In genomic region chr14:42001436-42001835, GRCh38 we compare ENCODE assay signal across 25 cellular contexts.
"Had no signal": no experiment of that assay in that cellular context is flagged by ENCODE, and none has a peak within 500 bp of the region (broad histone marks: within the 10 kb centered on the region; RNA-seq: fewer than 3 reads in every experiment).

No MANE protein-coding gene starts in this region.

- H3K36me3 ChIP-seq: Peyer's patch, WERI-Rb-1 had no signal

- H3K27me3 ChIP-seq: body of pancreas, Peyer's patch had no signal

- H3K36me3 Mint-ChIP-seq: activated naive CD4-positive, alpha-beta T cell treated with anti-CD3 and anti-CD28 coated beads, Interleukin-2, amount 10 ng/mL, durations not matched to agents 7 days and 5 days; activated naive CD8-positive, alpha-beta T cell treated with anti-CD3 and anti-CD28 coated beads for 36 hours; T-cell had no signal

- H3K27ac Mint-ChIP-seq: activated CD8-positive, alpha-beta T cell treated with anti-CD3 and anti-CD28 coated beads for 36 hours; activated naive CD4-positive, alpha-beta T cell treated with anti-CD3 and anti-CD28 coated beads, Interleukin-2, amount 10 ng/mL, durations not matched to agents 7 days and 5 days; activated naive CD8-positive, alpha-beta T cell treated with anti-CD3 and anti-CD28 coated beads for 36 hours; activated T-cell treated with anti-CD3 and anti-CD28 coated beads, Interleukin-2, amount 50 U/mL, for 72 hours; activated T-helper 2 cell treated with anti-CD3 and anti-CD28 coated beads, Interferon-gamma antibody, Interleukin-2, Interleukin-4, amounts not matched to agents 10 μg/mL and 5 μg/mL and 100 μg/mL, durations not matched to agents 14 hours and 24 hours and 36 hours; T-cell had no signal

- H3K4me3 ChIP-seq: body of pancreas, Peyer's patch had no signal

- H3K27me3 Mint-ChIP-seq: activated CD8-positive, alpha-beta T cell treated with anti-CD3 and anti-CD28 coated beads for 36 hours; activated naive CD4-positive, alpha-beta T cell treated with anti-CD3 and anti-CD28 coated beads, Interleukin-2, amount 10 ng/mL, durations not matched to agents 7 days and 5 days; activated naive CD8-positive, alpha-beta T cell treated with anti-CD3 and anti-CD28 coated beads for 36 hours; T-cell had no signal

- DNase-seq: activated CD4-positive, alpha-beta T cell treated with anti-CD3 and anti-CD28 coated beads for 4 hours; activated CD8-positive, alpha-beta memory T cell treated with anti-CD3 and anti-CD28 coated beads, Interleukin-2, amount 50 U/mL, for 4 hours; activated CD8-positive, alpha-beta T cell treated with anti-CD3 and anti-CD28 coated beads for 36 hours; activated gamma-delta T cell treated with Interleukin-2 at 50 U/mL for 16 hours; activated naive CD4-positive, alpha-beta T cell treated with anti-CD3 and anti-CD28 coated beads, Interleukin-2, amount 10 ng/mL, durations not matched to agents 7 days and 5 days; activated naive CD8-positive, alpha-beta T cell treated with anti-CD3 and anti-CD28 coated beads for 36 hours; activated T-cell treated with anti-CD3 and anti-CD28 coated beads, Interleukin-2, amount 50 U/mL, for 72 hours; anterior cingulate cortex; body of pancreas; central memory CD4-positive, alpha-beta T cell; MM.1S; NCI-H146; NCI-H187 treated with DMSO at 0.1 percent for 48 hours; NCI-H2171; NCI-H2227 treated with DMSO at 0.1 percent for 48 hours; NCI-H526; NCI-H82; OCI-M1; Peyer's patch; SHP77; T-cell; WERI-Rb-1 had no signal

- H3K27ac ChIP-seq: body of pancreas, KMS-11, Peyer's patch, WERI-Rb-1 had no signal

- H3K4me2 ChIP-seq: KMS-11 had no signal

- H3K9me3 ChIP-seq: body of pancreas, Peyer's patch had no signal

- H3K9ac ChIP-seq: KMS-11 had no signal

- FAIRE-seq: bronchial epithelial cell had no signal

- ATAC-seq: activated CD8-positive, alpha-beta T cell treated with anti-CD3 and anti-CD28 coated beads for 36 hours; activated T-cell treated with anti-CD3 and anti-CD28 coated beads, Interleukin-2, amount 50 U/mL, for 72 hours; body of pancreas; T-cell had no signal

- H3K4me1 ChIP-seq: body of pancreas, Peyer's patch had no signal

- H3K9me3 Mint-ChIP-seq: activated CD8-positive, alpha-beta T cell treated with anti-CD3 and anti-CD28 coated beads for 36 hours; activated naive CD8-positive, alpha-beta T cell treated with anti-CD3 and anti-CD28 coated beads for 36 hours; activated T-cell treated with anti-CD3 and anti-CD28 coated beads, Interleukin-2, amount 50 U/mL, for 72 hours had no signal

- H3K4me1 Mint-ChIP-seq: activated naive CD4-positive, alpha-beta T cell treated with anti-CD3 and anti-CD28 coated beads, Interleukin-2, amount 10 ng/mL, durations not matched to agents 7 days and 5 days; activated naive CD8-positive, alpha-beta T cell treated with anti-CD3 and anti-CD28 coated beads for 36 hours; T-cell had no signal

- H3K4me3 Mint-ChIP-seq: activated CD8-positive, alpha-beta T cell treated with anti-CD3 and anti-CD28 coated beads for 36 hours; activated naive CD4-positive, alpha-beta T cell treated with anti-CD3 and anti-CD28 coated beads, Interleukin-2, amount 10 ng/mL, durations not matched to agents 7 days and 5 days; activated naive CD8-positive, alpha-beta T cell treated with anti-CD3 and anti-CD28 coated beads for 36 hours; activated T-cell treated with anti-CD3 and anti-CD28 coated beads, Interleukin-2, amount 50 U/mL, for 72 hours; T-cell had no signal
